Comparison of ENCODE assay signal across 11 cellular contexts in the genomic region with DNA sequence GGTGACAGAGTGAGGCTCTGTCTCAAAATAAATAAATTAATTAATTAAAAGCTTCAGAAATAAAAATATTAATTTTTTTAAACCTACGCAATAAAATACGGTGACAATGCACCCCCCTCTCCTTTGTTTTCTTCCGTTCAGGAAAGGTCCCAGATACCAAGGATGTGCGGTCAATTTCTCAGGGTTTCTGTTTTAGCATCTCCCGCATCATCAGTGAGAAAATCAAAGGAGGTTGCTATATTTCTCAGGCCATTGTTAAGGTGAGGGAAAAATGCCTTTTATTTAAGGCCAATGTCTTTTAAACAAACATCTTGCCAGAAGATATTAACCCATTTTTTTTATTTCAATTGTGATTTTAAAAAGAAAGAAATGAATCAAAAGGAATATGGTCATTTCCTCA.
DNase-seq lines count a peak whose midpoint lies in the region; ATAC-seq and TF ChIP-seq lines count a peak whose summit lies in the region.
"Had no signal": no experiment of that assay in that cellular context is flagged by ENCODE, and none has a peak within 500 bp of the region (broad histone marks: within the 10 kb centered on the region; RNA-seq: fewer than 3 reads in every experiment).

No MANE protein-coding gene starts in this region.

- H3K27me3 ChIP-seq in dorsolateral prefrontal cortex (no peaks in the 10 kb centered on the region), transverse colon (no peaks in the 10 kb centered on the region)

- DNase-seq in activated naive CD4-positive, alpha-beta T cell treated with Interleukin-2 at 50 U/mL for 16 hours, result no peak
- DNase-seq in dorsolateral prefrontal cortex (no peak), transverse colon (no peak), EL (no peak), NCI-H2196 (lab: John Stamatoyannopoulos, UW; ENCODE audit: unreplicated experiment) (no peak)
- DNase-seq: left colon, occipital lobe had no signal

- H3K36me3 ChIP-seq in transverse colon, result no peaks in the 10 kb centered on the region

- H3K4me3 ChIP-seq in dorsolateral prefrontal cortex (peak overlapping the region in 9 of 59 donors; percentile 2 to 26 (median 13)), transverse colon (no peak overlapping the region)

- no peaks in the 10 kb centered on the region for H3K9me3 ChIP-seq in transverse colon

- ATAC-seq in HG02870 (IDR thresholded peaks at IDR 0.05; ENCODE audit: unreplicated experiment), result no peak
- ATAC-seq: left colon had no signal

- peak overlapping the region in 57 of 59 donors; percentile 19 to 91 (median 78) for H3K27ac ChIP-seq in dorsolateral prefrontal cortex
- H3K27ac ChIP-seq in transverse colon, result peak overlapping the region; percentile 78 to 87 (median 80)

- no peaks in the 10 kb centered on the region for H3K9me3 Mint-ChIP-seq in activated naive CD4-positive, alpha-beta T cell treated with anti-CD3 and anti-CD28 coated beads, Interleukin-2, amount 50 U/mL, for 24 hours
- H3K9me3 Mint-ChIP-seq in nephron, result peaks cover 2% of the 10 kb centered on the region
- H3K9me3 Mint-ChIP-seq: activated naive CD4-positive, alpha-beta T cell treated with anti-CD3 and anti-CD28 coated beads, Interleukin-2, amount 50 U/mL, for 72 hours had no signal

- no peak for TF ChIP-seq POLR2A in transverse colon (IDR thresholded peaks at IDR 0.05)

- no peak for TF ChIP-seq CTCF in dorsolateral prefrontal cortex (IDR thresholded peaks at IDR 0.05 in 54 of 56, conservative IDR thresholded peaks at IDR 0.05 in 2 of 56; ENCODE audit: low read depth in 1 of 56, partially characterized antibody in 56 of 56)
- TF ChIP-seq CTCF in nephron (IDR thresholded peaks at IDR 0.05; ENCODE audit: unreplicated experiment in 3 of 3), result no peak
- TF ChIP-seq CTCF in transverse colon (IDR thresholded peaks at IDR 0.05), result no peak

- H3K4me3 Mint-ChIP-seq in activated naive CD4-positive, alpha-beta T cell treated with anti-CD3 and anti-CD28 coated beads, Interleukin-2, amount 50 U/mL, for 24 hours, result peak overlapping the region; percentile 67
- no peak overlapping the region for H3K4me3 Mint-ChIP-seq in nephron

- H3K4me1 ChIP-seq in transverse colon, result peaks cover 25 to 72% (median 48%) of the 10 kb centered on the region in 4 donors

- H3K36me3 Mint-ChIP-seq in activated naive CD4-positive, alpha-beta T cell treated with anti-CD3 and anti-CD28 coated beads, Interleukin-2, amount 50 U/mL, for 24 hours, result no peaks in the 10 kb centered on the region
- peaks cover 21% of the 10 kb centered on the region for H3K36me3 Mint-ChIP-seq in nephron (ENCODE audit: low read depth)

- intact Hi-C loops in dorsolateral prefrontal cortex (cut with DNase I) (no loop called here), transverse colon (cut with DNase I; ENCODE audit: low total_unique reads) (no loop called here)

- no peak overlapping the region for H3K27ac Mint-ChIP-seq in activated naive CD4-positive, alpha-beta T cell treated with anti-CD3 and anti-CD28 coated beads, Interleukin-2, amount 50 U/mL, for 24 hours
- peak overlapping the region; percentile 70 to 96 (median 89) for H3K27ac Mint-ChIP-seq in nephron

- peaks cover 37% of the 10 kb centered on the region for H3K4me1 Mint-ChIP-seq in activated naive CD4-positive, alpha-beta T cell treated with anti-CD3 and anti-CD28 coated beads, Interleukin-2, amount 50 U/mL, for 24 hours
- peaks cover 43% of the 10 kb centered on the region for H3K4me1 Mint-ChIP-seq in nephron

- 77 to 79% methylated on average over 5 of the region's 5 CpGs for WGBS in transverse colon (ENCODE audit: low coverage in 1 of 2), 2 donors

- H3K27me3 Mint-ChIP-seq in activated naive CD4-positive, alpha-beta T cell treated with anti-CD3 and anti-CD28 coated beads, Interleukin-2, amount 50 U/mL, for 24 hours, result no peaks in the 10 kb centered on the region
- H3K27me3 Mint-ChIP-seq in nephron (ENCODE audit: low read depth), result no peaks in the 10 kb centered on the region

- in situ Hi-C loops in transverse colon (cut with MboI; ENCODE audit: low pct_ligation_motif_present in 1 of 4, low pct_unique_long_range_greater_than_20kb in 1 of 4, low sequenced_read_pairs in 3 of 4), result loop anchor here in 1 of 4 donors (25.0 kb wide), 1 partner anchor 105 kb away; the partner anchor contains the start of gene INSR

- TF ChIP-seq EP300 in transverse colon (IDR thresholded peaks at IDR 0.05; ENCODE audit: low read depth), result no peak
